In genomic region chr3:101574388-101575156, GRCh38 we compare ENCODE assay signal across 8 cellular contexts. TPM values are rescaled to one million over a fixed set of nuclear protein-coding genes. Genes with fewer than 3 reads are reported as not detected.
A peak's percentile ranks its signal among the peaks of the same experiment; 100 is the strongest.
DNase-seq lines count a peak whose midpoint lies in the region; ATAC-seq and TF ChIP-seq lines count a peak whose summit lies in the region.

No MANE protein-coding gene starts in this region.

- H3K27ac ChIP-seq in ACC112 (ENCODE audit: low read depth, low read length) = peak overlapping the region; percentile 88
- peak overlapping the region; percentile 98 for H3K27ac ChIP-seq in epithelial cell of prostate

- DNase-seq in GM12865 (ENCODE audit: low read depth) (peak; percentile 71), NAMALWA (ENCODE audit: low spot score) (peak; percentile 69), activated B cell treated with CpG ODN at 0.5 μM for 24 hours (no peak), epithelial cell of prostate (ENCODE audit: low read depth, low spot score) (peak; percentile 3), mucosa of descending colon (peak in 1 of 3 donors; percentile 54), superior temporal gyrus (ENCODE audit: extremely low spot score) (peak; percentile 39)

- H3K79me2 ChIP-seq in ACC112 (ENCODE audit: control insufficient read depth, insufficient read depth, low read length, unreplicated experiment) = peaks cover 51% of the 10 kb centered on the region

- TF ChIP-seq CTCF in GM12865 (IDR thresholded peaks at IDR 0.05; ENCODE audit: insufficient read depth, low read depth, low read length, missing control alignments) (no peak), activated B cell treated with CpG ODN at 0.5 μM for 24 hours (IDR thresholded peaks at IDR 0.05) (no peak), mucosa of descending colon (IDR thresholded peaks at IDR 0.05) (no peak)

- H2AFZ ChIP-seq in ACC112 (ENCODE audit: low read length, unreplicated experiment) = peak overlapping the region; percentile 91

- H3K27me3 Mint-ChIP-seq in activated B cell treated with CpG ODN at 0.5 μM for 24 hours = no peaks in the 10 kb centered on the region

- H3K9me3 ChIP-seq in mucosa of descending colon = no peaks in the 10 kb centered on the region

- H3K36me3 Mint-ChIP-seq in activated B cell treated with CpG ODN at 0.5 μM for 24 hours (ENCODE audit: low read depth) = peaks cover 38% of the 10 kb centered on the region

- H3K36me3 ChIP-seq in ACC112 (ENCODE audit: insufficient read depth, low read length) = peaks cover 12% of the 10 kb centered on the region
- H3K36me3 ChIP-seq in mucosa of descending colon (ENCODE audit: low read depth) = peaks cover 8% of the 10 kb centered on the region

- no peaks in the 10 kb centered on the region for H3K27me3 ChIP-seq in ACC112 (ENCODE audit: insufficient read depth, low read length)

- POLR2A ChIA-PET in activated B cell treated with CpG ODN at 0.5 μM for 24 hours (lab: Charles Lee) = interaction anchor here (1.0 to 3.2 kb wide), 12 partner anchors 12 to 865 kb away, joined by 3 to 94 read pairs (median 4); partner anchors contain the start of genes CEP97, NXPE3, RPL24 and SENP7

- H3K4me1 ChIP-seq in ACC112 (ENCODE audit: control insufficient read depth, insufficient read depth, low read length, unreplicated experiment) = peaks cover 18% of the 10 kb centered on the region
- peaks cover 19% of the 10 kb centered on the region for H3K4me1 ChIP-seq in mucosa of descending colon (ENCODE audit: low read depth)

- H3K4me3 Mint-ChIP-seq in activated B cell treated with CpG ODN at 0.5 μM for 24 hours = peak overlapping the region; percentile 99

- CTCF ChIA-PET in activated B cell treated with CpG ODN at 0.5 μM for 24 hours (lab: Charles Lee) = interaction anchor here (0.8 to 1.8 kb wide), 8 partner anchors 10 to 228 kb away, joined by 3 to 10 read pairs (median 4); partner anchors contain the start of genes TRMT10C and ZBTB11

- intact Hi-C loops in activated B cell treated with CpG ODN at 0.5 μM for 24 hours (cut with micrococcal nuclease) (loop anchor here (1.0 to 10.0 kb wide), 12 partner anchors 20 to 1760 kb away; partner anchors contain the start of genes CEP97, CMSS1, LNP1 and NIT2), mucosa of descending colon (cut with DNase I, micrococcal nuclease) (loop anchor here in 1 of 2 donors (10.0 kb wide), 1 partner anchor 100 kb away; the partner anchor contains the start of gene ZBTB11)

- H3K27ac Mint-ChIP-seq in activated B cell treated with CpG ODN at 0.5 μM for 24 hours = peak overlapping the region; percentile 96

- H3K4me1 Mint-ChIP-seq in activated B cell treated with CpG ODN at 0.5 μM for 24 hours = peaks cover 53% of the 10 kb centered on the region

- no peaks in the 10 kb centered on the region for H3K9me3 Mint-ChIP-seq in activated B cell treated with CpG ODN at 0.5 μM for 24 hours

- H3K4me3 ChIP-seq in ACC112 (ENCODE audit: low read depth, low read length) = peak overlapping the region; percentile 95
- peak overlapping the region; percentile 72 for H3K4me3 ChIP-seq in GM12865 (ENCODE audit: low read depth, low read length)
- peak overlapping the region; percentile 95 for H3K4me3 ChIP-seq in mucosa of descending colon

- ATAC-seq in HG02678 (IDR thresholded peaks at IDR 0.05; ENCODE audit: unreplicated experiment) (peak; percentile 42), activated B cell treated with CpG ODN at 0.5 μM for 24 hours (ENCODE audit: low read depth) (peak; percentile 53), mucosa of descending colon (peak; percentile 72)

RNA-seq across cellular contexts. Expression of gene PCNP, which starts 0.6 kb away (rescaled TPM):
- total RNA-seq in activated B cell treated with CpG ODN at 0.5 μM for 24 hours (149 TPM in 2 replicates), mucosa of descending colon (100 to 1,000 TPM in 1 of 3 donors, 10 to 100 TPM in 2; 78.0 to 168 (median 94.3) TPM)

RNA-seq across cellular contexts. Expression of gene TRMT10C, which starts 12.9 kb away (rescaled TPM):
- 33.5 and 34.6 TPM in 2 replicates for total RNA-seq in activated B cell treated with CpG ODN at 0.5 μM for 24 hours
- total RNA-seq in mucosa of descending colon = 10 to 100 TPM; 14.4 to 17.6 (median 15.7) TPM
